ENCODE assay signal across 18 cellular contexts in the genomic region with DNA sequence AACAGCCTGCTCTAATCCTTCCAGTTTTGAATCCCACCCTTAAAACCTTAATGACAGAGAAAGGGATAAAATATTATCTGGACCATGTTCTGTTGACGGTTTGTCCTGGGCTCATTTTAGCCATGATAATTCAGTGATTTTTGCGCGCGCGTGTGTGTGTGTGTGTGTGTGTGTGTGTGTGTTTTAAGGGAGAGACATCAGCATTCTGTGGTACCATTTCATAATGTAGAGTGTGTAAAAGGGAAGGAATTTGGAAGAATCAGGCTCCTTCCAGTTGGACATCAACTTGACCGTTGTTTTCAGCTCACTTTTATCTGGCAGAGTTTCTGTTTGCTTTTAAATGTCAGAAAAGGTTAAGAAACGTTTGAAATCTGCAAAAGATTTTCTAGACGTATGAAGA.
DNase-seq lines count a peak whose midpoint lies in the region; ATAC-seq and TF ChIP-seq lines count a peak whose summit lies in the region.
"Had no signal": no experiment of that assay in that cellular context is flagged by ENCODE, and none has a peak within 500 bp of the region (broad histone marks: within the 10 kb centered on the region; RNA-seq: fewer than 3 reads in every experiment).

No MANE protein-coding gene starts in this region.

- in situ Hi-C loops in G401 (cut with HindIII; ENCODE audit: low sequenced_read_pairs), result no loop called here
- in situ Hi-C loops in brain microvascular endothelial cell (cut with HindIII; ENCODE audit: low pct_ligation_motif_present, low sequenced_read_pairs), result no loop called here

- peak; percentile 44 for ATAC-seq in aorta (ENCODE audit: low FRiP score)
- ATAC-seq: Panc1, Right ventricle myocardium inferior had no signal

- H3K27ac ChIP-seq in ovary (peak overlapping the region in 1 of 2 donors; percentile 66), aorta (ENCODE audit: low read depth in 1 of 2, low read length in 2 of 2) (no peak overlapping the region), brain microvascular endothelial cell (no peak overlapping the region)
- H3K27ac ChIP-seq: C4-2B, SK-N-MC had no signal

- H3K9me3 ChIP-seq in ovary (no peaks in the 10 kb centered on the region), aorta (ENCODE audit: control insufficient read depth, low read length) (no peaks in the 10 kb centered on the region)

- H3K4me3 ChIP-seq in ovary (no peak overlapping the region), aorta (ENCODE audit: low read length in 2 of 2) (no peak overlapping the region), brain microvascular endothelial cell (ENCODE audit: low read depth, low read length) (no peak overlapping the region)
- H3K4me3 ChIP-seq: SK-N-MC had no signal

- TF ChIP-seq CTCF in ovary (IDR thresholded peaks at IDR 0.05) (no peak), brain microvascular endothelial cell (IDR thresholded peaks at IDR 0.05; ENCODE audit: low read depth, low read length, missing control alignments) (no peak)

- no peak for TF ChIP-seq POLR2A in ovary (IDR thresholded peaks at IDR 0.05)

- peak; percentile 15 for DNase-seq in amniotic epithelial cell (ENCODE audit: low read depth)
- peak; percentile 29 for DNase-seq in fibroblast of peridontal ligament (ENCODE audit: extremely low read depth)
- peak in 4 of 5 donors; percentile 20 to 61 (median 37) for DNase-seq in ovary
- no peak for DNase-seq in aorta
- DNase-seq in G401 (ENCODE audit: low spot score), result no peak
- no peak for DNase-seq in activated effector memory CD4-positive, alpha-beta T cell treated with Interleukin-2 at 50 U/mL for 16 hours
- no peak for DNase-seq in brain microvascular endothelial cell
- DNase-seq: DMS 273 treated with DMSO at 0.1 percent for 48 hours, GOT3, KBM-7, NCI-H1436 treated with DMSO at 0.1 percent for 48 hours, NCI-H2081 treated with DMSO at 0.1 percent for 48 hours, NCI-H2227 treated with DMSO at 0.1 percent for 48 hours, NCI-H524 had no signal

- peaks cover 5% of the 10 kb centered on the region for H3K4me1 ChIP-seq in ovary (ENCODE audit: insufficient read depth)
- peaks cover 0 to 4% of the 10 kb centered on the region in 2 donors for H3K4me1 ChIP-seq in aorta (ENCODE audit: control insufficient read depth in 1 of 2, insufficient read depth in 2 of 2, low read length in 2 of 2)

- no peaks in the 10 kb centered on the region for H3K36me3 ChIP-seq in ovary
- H3K36me3 ChIP-seq in aorta (ENCODE audit: control insufficient read depth in 1 of 2, insufficient read depth in 2 of 2, low read length in 1 of 2), result no peaks in the 10 kb centered on the region
- no peaks in the 10 kb centered on the region for H3K36me3 ChIP-seq in brain microvascular endothelial cell (replicated peaks)

- H3K27me3 ChIP-seq in ovary (no peaks in the 10 kb centered on the region), aorta (ENCODE audit: control insufficient read depth in 1 of 2, insufficient read depth in 2 of 2, low read length in 1 of 2) (no peaks in the 10 kb centered on the region), brain microvascular endothelial cell (replicated peaks) (no peaks in the 10 kb centered on the region)

- TF ChIP-seq EP300 in ovary (IDR thresholded peaks at IDR 0.05), result no peak

- intact Hi-C loops in ovary (cut with DNase I), result no loop called here
- intact Hi-C loops in aorta (cut with DNase I), result no loop called here

- 20 to 45% (median 28%) methylated on average over 8 of the region's 8 CpGs for WGBS in ovary, 3 donors
- 53 to 62% methylated on average over 8 of the region's 8 CpGs for WGBS in aorta, 2 donors

Comparison
In these comparisons a context has a peak if more than half of its experiments do, and no peak if none do; other contexts are left out.
1. DNase-seq: peak in amniotic epithelial cell (single experiment), fibroblast of peridontal ligament (single experiment) and ovary (4 of 5); none in aorta (0 of 2), G401 (single experiment), activated effector memory CD4-positive, alpha-beta T cell treated with Interleukin-2 at 50 U/mL for 16 hours (single experiment) and brain microvascular endothelial cell (single experiment).